In genomic region chr17:7107795-7108559, GRCh38 we compare ENCODE assay signal across 2 cellular contexts.
A peak's percentile ranks its signal among the peaks of the same experiment; 100 is the strongest.
TF ChIP-seq lines count a peak whose summit lies in the region.

No MANE protein-coding gene starts in this region.

TF ChIP-seq in GM23338, 12 proteins besides CTCF, POLR2A, EP300 and RAD21:
- TF ChIP-seq ZNF331 (CRISPR knock-in tag; IDR thresholded peaks at IDR 0.05; ENCODE audit: low read depth) (no peak), NANOG (IDR thresholded peaks at IDR 0.05; ENCODE audit: borderline replicate concordance) (no peak), EZH2phosphoT487 (IDR thresholded peaks at IDR 0.05; ENCODE audit: unreplicated experiment) (no peak), EZH2 (IDR thresholded peaks at IDR 0.05; ENCODE audit: low read depth, unreplicated experiment) (no peak), ZNF114 (CRISPR knock-in tag; IDR thresholded peaks at IDR 0.05) (no peak), ZNF462 (CRISPR knock-in tag; IDR thresholded peaks at IDR 0.05) (no peak)

TF ChIP-seq in HepG2, 621 proteins besides CTCF, POLR2A, EP300 and RAD21:
- no peak for TF ChIP-seq TBX3 (IDR thresholded peaks at IDR 0.05; ENCODE audit: borderline replicate concordance)
- TF ChIP-seq, protein P1, sequence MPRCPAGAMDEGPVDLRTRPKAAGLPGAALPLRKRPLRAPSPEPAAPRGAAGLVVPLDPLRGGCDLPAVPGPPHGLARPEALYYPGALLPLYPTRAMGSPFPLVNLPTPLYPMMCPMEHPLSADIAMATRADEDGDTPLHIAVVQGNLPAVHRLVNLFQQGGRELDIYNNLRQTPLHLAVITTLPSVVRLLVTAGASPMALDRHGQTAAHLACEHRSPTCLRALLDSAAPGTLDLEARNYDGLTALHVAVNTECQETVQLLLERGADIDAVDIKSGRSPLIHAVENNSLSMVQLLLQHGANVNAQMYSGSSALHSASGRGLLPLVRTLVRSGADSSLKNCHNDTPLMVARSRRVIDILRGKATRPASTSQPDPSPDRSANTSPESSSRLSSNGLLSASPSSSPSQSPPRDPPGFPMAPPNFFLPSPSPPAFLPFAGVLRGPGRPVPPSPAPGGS (CRISPR knock-in tag; IDR thresholded peaks at IDR 0.05): no peak
- peak; percentile 71 for TF ChIP-seq AGO2 (optimal IDR thresholded peaks at IDR 0.05; ENCODE audit: low read depth, low read length)
- TF ChIP-seq ZSCAN21 (CRISPR knock-in tag; IDR thresholded peaks at IDR 0.05; ENCODE audit: borderline replicate concordance): no peak
- TF ChIP-seq AGO1 (IDR thresholded peaks at IDR 0.05; ENCODE audit: low read depth, low read length, poor library complexity, severe bottlenecking): no peak
- no peak for TF ChIP-seq SRSF1 (optimal IDR thresholded peaks at IDR 0.05; ENCODE audit: low read depth, low read length)
- TF ChIP-seq RNF2 (conservative IDR thresholded peaks at IDR 0.05; ENCODE audit: low read depth): no peak
- no peak for TF ChIP-seq ZNF282 (IDR thresholded peaks at IDR 0.05; ENCODE audit: partially characterized antibody)
- peak; percentile 81 for TF ChIP-seq RBFOX2 (IDR thresholded peaks at IDR 0.05; ENCODE audit: low read depth, low read length)
TF ChIP-seq in HepG2: peak in this region for 2.
